In the genomic region with DNA sequence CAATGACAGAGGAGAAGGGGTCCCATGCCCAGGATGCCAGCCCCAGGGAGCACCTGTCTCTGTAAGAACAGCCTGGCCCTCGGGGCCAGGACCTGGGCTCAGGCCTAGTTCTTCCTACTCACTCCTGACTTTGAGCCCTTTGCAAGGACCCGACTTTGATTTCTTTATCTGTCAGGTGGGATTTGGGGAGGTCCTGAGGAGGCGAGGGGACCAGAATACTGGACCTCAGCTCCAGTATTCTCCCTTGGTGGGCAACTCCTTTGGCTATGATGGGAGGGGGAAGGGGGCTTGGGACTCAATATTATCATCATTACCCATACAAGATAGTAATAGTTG, we compare ENCODE assay signal across 8 cellular contexts. TPM values are rescaled to one million over a fixed set of nuclear protein-coding genes. Genes with fewer than 3 reads are reported as not detected.
DNase-seq lines count a peak whose midpoint lies in the region; ATAC-seq and TF ChIP-seq lines count a peak whose summit lies in the region.

No MANE protein-coding gene starts in this region.

- intact Hi-C loops in heart right ventricle (cut with DNase I) (no loop called here), right cardiac atrium (cut with DNase I) (no loop called here), body of pancreas (cut with DNase I) (no loop called here), vagina (cut with DNase I) (no loop called here)

- no peaks in the 10 kb centered on the region for H3K9me3 ChIP-seq in heart right ventricle
- no peaks in the 10 kb centered on the region for H3K9me3 ChIP-seq in right cardiac atrium (ENCODE audit: control insufficient read depth, low read length)
- no peaks in the 10 kb centered on the region for H3K9me3 ChIP-seq in body of pancreas
- H3K9me3 ChIP-seq in mucosa of rectum (ENCODE audit: control insufficient read depth in 2 of 2, low read length in 2 of 2), result no peaks in the 10 kb centered on the region
- H3K9me3 ChIP-seq in vagina, result no peaks in the 10 kb centered on the region

- ATAC-seq in heart right ventricle, result no peak
- ATAC-seq in right cardiac atrium, result no peak
- no peak for ATAC-seq in body of pancreas

- H3K36me3 ChIP-seq in heart right ventricle (no peaks in the 10 kb centered on the region), body of pancreas (replicated peaks in 1 of 2; ENCODE audit: insufficient read depth in 1 of 2, low read depth in 2 of 2) (no peaks in the 10 kb centered on the region), mucosa of rectum (ENCODE audit: control insufficient read depth in 2 of 2, insufficient read depth in 2 of 2, low read length in 2 of 2) (no peaks in the 10 kb centered on the region), vagina (no peaks in the 10 kb centered on the region)

- H3K27ac ChIP-seq in heart right ventricle (peak overlapping the region in 9 of 10 donors; percentile 45 to 84 (median 72)), right cardiac atrium (ENCODE audit: low read length) (no peak overlapping the region), body of pancreas (peak overlapping the region; percentile 21 to 65 (median 50)), mucosa of rectum (ENCODE audit: low read depth in 2 of 2, low read length in 2 of 2) (peak overlapping the region; percentile 28 to 70), vagina (peak overlapping the region; percentile 86)

- TF ChIP-seq POLR2A in body of pancreas (IDR thresholded peaks at IDR 0.05) (no peak), vagina (IDR thresholded peaks at IDR 0.05) (no peak)

- no peak for TF ChIP-seq CTCF in heart right ventricle (IDR thresholded peaks at IDR 0.05)
- no peak for TF ChIP-seq CTCF in body of pancreas (IDR thresholded peaks at IDR 0.05)
- TF ChIP-seq CTCF in vagina (IDR thresholded peaks at IDR 0.05), result no peak

- 77 to 82% methylated on average over 3 of the region's 3 CpGs for whole genome bisulfite sequencing in heart right ventricle, 2 donors
- WGBS in right cardiac atrium, result 84% methylated on average over 3 of the region's 3 CpGs
- WGBS in body of pancreas, 2 donors, result 52 to 76% methylated on average over 3 of the region's 3 CpGs

- H3K4me1 ChIP-seq in heart right ventricle (peaks cover 11 to 60% (median 42%) of the 10 kb centered on the region in 9 donors), right cardiac atrium (ENCODE audit: control insufficient read depth, insufficient read depth, low read length) (peaks cover 8% of the 10 kb centered on the region), body of pancreas (peaks cover 48% of the 10 kb centered on the region), mucosa of rectum (ENCODE audit: control insufficient read depth in 2 of 2, insufficient read depth in 2 of 2, low read length in 2 of 2) (peaks cover 19 to 24% of the 10 kb centered on the region in 2 donors), vagina (peaks cover 40% of the 10 kb centered on the region)

- H3K4me3 ChIP-seq in heart right ventricle (peak overlapping the region in 8 of 10 donors; percentile 10 to 58 (median 47)), right cardiac atrium (ENCODE audit: low read length) (no peak overlapping the region), body of pancreas (no peak overlapping the region), mucosa of rectum (ENCODE audit: low read length in 2 of 2) (peak overlapping the region; percentile 42 to 74), vagina (peak overlapping the region; percentile 38 to 44)

- H3K9ac ChIP-seq in mucosa of rectum (ENCODE audit: low read depth in 1 of 2, low read length in 2 of 2), result peak overlapping the region; percentile 57 to 61

- H3K27me3 ChIP-seq in heart right ventricle, result no peaks in the 10 kb centered on the region
- H3K27me3 ChIP-seq in right cardiac atrium (ENCODE audit: control insufficient read depth, insufficient read depth), result no peaks in the 10 kb centered on the region
- H3K27me3 ChIP-seq in body of pancreas, result no peaks in the 10 kb centered on the region
- H3K27me3 ChIP-seq in mucosa of rectum (ENCODE audit: control insufficient read depth in 2 of 2, insufficient read depth in 2 of 2, low read length in 2 of 2), result no peaks in the 10 kb centered on the region
- no peaks in the 10 kb centered on the region for H3K27me3 ChIP-seq in vagina

- no peak for DNase-seq in heart right ventricle
- DNase-seq in right cardiac atrium, result no peak
- DNase-seq in body of pancreas, result no peak
- no peak for DNase-seq in vagina (ENCODE audit: extremely low spot score in 2 of 2)
- no peak for DNase-seq in SKM-1 treated with dmso at 0.1 percent for 144 hours (lab: John Stamatoyannopoulos, UW; ENCODE audit: unreplicated experiment)
- DNase-seq in NCI-H524 (lab: John Stamatoyannopoulos, UW), result no peak
- no peak for DNase-seq in DMS153 (lab: John Stamatoyannopoulos, UW)

RNA-seq across cellular contexts. Expression of gene KCNQ4, which starts 18.1 kb away (rescaled TPM):
- total RNA-seq in heart right ventricle (1 to 10 TPM; 1.2 to 3.4 (median 2.1) TPM), right cardiac atrium (1 to 10 TPM in 2 of 4 donors, under 1 TPM in 2; 0.71 to 1.8 (median 1.00) TPM), body of pancreas (1 to 10 TPM; 1.8 to 4.0 TPM), vagina (2.0 TPM)
- polyA plus RNA-seq in heart right ventricle (1 to 10 TPM; 1.0 to 3.4 TPM), right cardiac atrium (0.88 TPM)

Comparison
In these comparisons a context has a peak if more than half of its experiments do, and no peak if none do; other contexts are left out.
1. H3K4me3 ChIP-seq: peak in heart right ventricle (8 of 10), mucosa of rectum (2 of 2) and vagina (2 of 2); none in right cardiac atrium (single experiment) and body of pancreas (0 of 2).